ENCODE assay signal across 1 cellular context in genomic region chr16:30526823-30527634, GRCh38.
A peak's percentile ranks its signal among the peaks of the same experiment; 100 is the strongest.
TF ChIP-seq lines count a peak whose summit lies in the region.

No MANE protein-coding gene starts in this region.

TF ChIP-seq in K562, 482 proteins besides CTCF, POLR2A, EP300 and RAD21 (continued from another document and continues in another):
- no peak for TF ChIP-seq ZHX1 (conservative IDR thresholded peaks at IDR 0.05; ENCODE audit: low read length)
- no peak; the same call in 1 of the 2 replicates for TF ChIP-seq ATF3 (IDR thresholded peaks at IDR 0.05)
- no peak for TF ChIP-seq ATF3 (CRISPR knock-in tag; conservative IDR thresholded peaks at IDR 0.05)
- no peak for TF ChIP-seq KAT2B (IDR thresholded peaks at IDR 0.05; ENCODE audit: low read depth, low read length)
- TF ChIP-seq EGR1 (conservative IDR thresholded peaks at IDR 0.05) = peak; percentile 93
- no peak for TF ChIP-seq SNAPC5 (CRISPR knock-in tag; IDR thresholded peaks at IDR 0.05)
- TF ChIP-seq ZNF253 (CRISPR knock-in tag; conservative IDR thresholded peaks at IDR 0.05) = no peak
- no peak for TF ChIP-seq PYGO2 (tag; IDR thresholded peaks at IDR 0.05)
- TF ChIP-seq SOX6 (IDR thresholded peaks at IDR 0.05) = no peak; the same call in 1 of the 2 replicates
- no peak for TF ChIP-seq SMARCE1 (IDR thresholded peaks at IDR 0.05)
- no peak for TF ChIP-seq STAT5A (IDR thresholded peaks at IDR 0.05; ENCODE audit: borderline replicate concordance, low read length)
- no peak for TF ChIP-seq ZFP36 (IDR thresholded peaks at IDR 0.05; ENCODE audit: low read depth, low read length, partially characterized antibody)
- TF ChIP-seq EZH2 (IDR thresholded peaks at IDR 0.05; ENCODE audit: borderline replicate concordance, low read depth, low read length) = no peak
- no peak for TF ChIP-seq PURB (CRISPR knock-in tag; IDR thresholded peaks at IDR 0.05; ENCODE audit: low read depth)
- TF ChIP-seq ARID3B (CRISPR knock-in tag; IDR thresholded peaks at IDR 0.05; ENCODE audit: borderline replicate concordance) = 0 out of 2 replicates have a peak, but pooled peaks have one; percentile 42
- TF ChIP-seq TAF15 (IDR thresholded peaks at IDR 0.05; ENCODE audit: low read depth, low read length) = no peak
- 0 out of 2 replicates have a peak, but pooled peaks have one; percentile 41 for TF ChIP-seq HEY1 (CRISPR knock-in tag; IDR thresholded peaks at IDR 0.05; ENCODE audit: borderline replicate concordance)
- TF ChIP-seq ETS1 (conservative IDR thresholded peaks at IDR 0.05; ENCODE audit: control insufficient read depth, low read depth, low read length) = peak; percentile 50; the same call in 1 of the 2 replicates
- TF ChIP-seq ZNF696 (CRISPR knock-in tag; conservative IDR thresholded peaks at IDR 0.05) = no peak
- no peak for TF ChIP-seq KLF6 (CRISPR knock-in tag; IDR thresholded peaks at IDR 0.05; ENCODE audit: borderline replicate concordance)
- no peak for TF ChIP-seq CEBPG (CRISPR knock-in tag; IDR thresholded peaks at IDR 0.05)
- no peak for TF ChIP-seq CEBPG (tag; conservative IDR thresholded peaks at IDR 0.05 in 1 of 2, IDR thresholded peaks at IDR 0.05 in 1 of 2)
- 0 out of 2 replicates have a peak, but pooled peaks have one; percentile 26 for TF ChIP-seq ZNF197 (CRISPR knock-in tag; IDR thresholded peaks at IDR 0.05; ENCODE audit: low read depth)
- TF ChIP-seq ZNF3 (CRISPR knock-in tag; IDR thresholded peaks at IDR 0.05) = no peak
- peak; percentile 16; the same call in 1 of the 2 replicates for TF ChIP-seq HDAC2 (IDR thresholded peaks at IDR 0.05)
- 0 out of 2 replicates have a peak, but pooled peaks have one; percentile 72 for TF ChIP-seq MTA3 (IDR thresholded peaks at IDR 0.05; ENCODE audit: borderline replicate concordance)
- no peak for TF ChIP-seq ZNF695 (CRISPR knock-in tag; IDR thresholded peaks at IDR 0.05)
- TF ChIP-seq ZNF436 (CRISPR knock-in tag; IDR thresholded peaks at IDR 0.05) = no peak
- no peak for TF ChIP-seq XRCC4 (IDR thresholded peaks at IDR 0.05; ENCODE audit: extremely low read depth, insufficient read depth, insufficient read length)
- TF ChIP-seq ERF (CRISPR knock-in tag; IDR thresholded peaks at IDR 0.05) = peak; percentile 82; the same call in 1 of the 2 replicates
- no peak for TF ChIP-seq NKRF (IDR thresholded peaks at IDR 0.05; ENCODE audit: borderline replicate concordance)
- no peak for TF ChIP-seq SETDB1 (IDR thresholded peaks at IDR 0.05; ENCODE audit: low read length)
- no peak for TF ChIP-seq ZNF655 (CRISPR knock-in tag; IDR thresholded peaks at IDR 0.05)
- peak; percentile 45 for TF ChIP-seq TAF1 (IDR thresholded peaks at IDR 0.05; ENCODE audit: control insufficient read depth, extremely low read depth, insufficient read depth, low read length, severe bottlenecking)
- TF ChIP-seq ZNF212 (CRISPR knock-in tag; IDR thresholded peaks at IDR 0.05) = no peak
- TF ChIP-seq DACH1 (IDR thresholded peaks at IDR 0.05; ENCODE audit: partially characterized antibody) = peak; percentile 44
- TF ChIP-seq ARHGAP35 (IDR thresholded peaks at IDR 0.05; ENCODE audit: partially characterized antibody) = no peak
- no peak; the same call in 1 of the 2 replicates for TF ChIP-seq CBFA2T3 (IDR thresholded peaks at IDR 0.05)
- TF ChIP-seq RUNX1 (IDR thresholded peaks at IDR 0.05; ENCODE audit: low read depth) = 0 out of 2 replicates have a peak, but pooled peaks have one; percentile 1
- peak; percentile 43 for TF ChIP-seq TARDBP (IDR thresholded peaks at IDR 0.05)
- peak; percentile 75 for TF ChIP-seq PKNOX1 (IDR thresholded peaks at IDR 0.05)
- no peak for TF ChIP-seq ZNF518B (CRISPR knock-in tag; IDR thresholded peaks at IDR 0.05)
- peak; percentile 36; the same call in 1 of the 2 replicates for TF ChIP-seq ZBTB33 (CRISPR knock-in tag; IDR thresholded peaks at IDR 0.05)
- TF ChIP-seq ZFP91 (CRISPR knock-in tag; IDR thresholded peaks at IDR 0.05) = no peak
- TF ChIP-seq SMARCB1 (IDR thresholded peaks at IDR 0.05; ENCODE audit: insufficient read length, low read depth) = no peak
- no peak; the same call in 1 of the 2 replicates for TF ChIP-seq SMARCC2 (IDR thresholded peaks at IDR 0.05; ENCODE audit: low read depth)
